In genomic region chr6:155200012-155200411, GRCh38 we compare ENCODE assay signal across 17 cellular contexts.
DNase-seq lines count a peak whose midpoint lies in the region; ATAC-seq and TF ChIP-seq lines count a peak whose summit lies in the region.
"Had no signal": no experiment of that assay in that cellular context is flagged by ENCODE, and none has a peak within 500 bp of the region (broad histone marks: within the 10 kb centered on the region; RNA-seq: fewer than 3 reads in every experiment).

No MANE protein-coding gene starts in this region.

- peaks cover 8% of the 10 kb centered on the region; the same call in 1 of the 2 replicates for H3K36me3 ChIP-seq in OCI-LY7 (ENCODE audit: insufficient read depth, low read length)
- H3K36me3 ChIP-seq: left lung had no signal

- H3K4me1 Mint-ChIP-seq in activated naive CD8-positive, alpha-beta T cell treated with anti-CD3 and anti-CD28 coated beads for 36 hours, result no peaks in the 10 kb centered on the region
- H3K4me1 Mint-ChIP-seq: endodermal cell had no signal

- H3K27me3 Mint-ChIP-seq in activated naive CD8-positive, alpha-beta T cell treated with anti-CD3 and anti-CD28 coated beads for 36 hours, result peaks cover 17% of the 10 kb centered on the region

- no peak overlapping the region for H3K4me3 ChIP-seq in OCI-LY7 (ENCODE audit: low read depth, low read length, poor library complexity, severe bottlenecking)
- H3K4me3 ChIP-seq: body of pancreas, left lung, SK-N-MC had no signal

- H3K4me1 ChIP-seq in OCI-LY7 (ENCODE audit: insufficient read depth, low read length, poor library complexity, severe bottlenecking), result no peaks in the 10 kb centered on the region
- H3K4me1 ChIP-seq: body of pancreas had no signal

- peaks cover 7% of the 10 kb centered on the region for H3K9me3 Mint-ChIP-seq in activated naive CD8-positive, alpha-beta T cell treated with anti-CD3 and anti-CD28 coated beads for 36 hours
- H3K9me3 Mint-ChIP-seq: endodermal cell had no signal

- TF ChIP-seq CTCF in OCI-LY7 (conservative IDR thresholded peaks at IDR 0.05; ENCODE audit: low read length), result no peak

- POLR2A ChIA-PET in OCI-LY7 (lab: Charles Lee), result no interaction called here

- no peak overlapping the region for H2AFZ ChIP-seq in OCI-LY7 (ENCODE audit: low read length)

- H3K4me3 Mint-ChIP-seq in activated naive CD8-positive, alpha-beta T cell treated with anti-CD3 and anti-CD28 coated beads for 36 hours, result no peak overlapping the region
- H3K4me3 Mint-ChIP-seq: endodermal cell had no signal

- H3K27ac Mint-ChIP-seq in activated naive CD8-positive, alpha-beta T cell treated with anti-CD3 and anti-CD28 coated beads for 36 hours, result no peak overlapping the region
- H3K27ac Mint-ChIP-seq: endodermal cell had no signal

- BruUV-seq in OCI-LY7 (replicated peaks; lab: Mats Ljungman, UMichigan), result no TSS peak

- ATAC-seq in GM19035 (IDR thresholded peaks at IDR 0.05; ENCODE audit: unreplicated experiment) (peak; percentile 74), HG02852 (IDR thresholded peaks at IDR 0.05; ENCODE audit: unreplicated experiment) (peak; percentile 73), SK-N-SH treated with all-trans-retinoic acid at 6 μM for 48 hours (0 out of 3 replicates have a peak, but pooled peaks have one; percentile 4)
- ATAC-seq: body of pancreas, left lung had no signal

- H3K9me2 ChIP-seq in OCI-LY7 (ENCODE audit: insufficient read depth, low read length), result no peaks in the 10 kb centered on the region

- H3K27ac ChIP-seq in OCI-LY7 (ENCODE audit: low read depth, low read length, poor library complexity, severe bottlenecking), result no peak overlapping the region
- H3K27ac ChIP-seq: body of pancreas, left lung, SK-N-MC had no signal

- H3K36me3 Mint-ChIP-seq in activated naive CD8-positive, alpha-beta T cell treated with anti-CD3 and anti-CD28 coated beads for 36 hours, result no peaks in the 10 kb centered on the region

- H3K4me2 ChIP-seq in OCI-LY7 (ENCODE audit: low read length), result no peak overlapping the region

- DNase-seq in EH (ENCODE audit: low read depth) (peak; percentile 50), NCI-H524 (lab: John Stamatoyannopoulos, UW) (no peak), HUDEP-2 (lab: John Stamatoyannopoulos, UW; ENCODE audit: unreplicated experiment in 76 of 76) (no peak), OCI-LY7 (ENCODE audit: low spot score) (no peak)
- no peak for DNase-seq in activated naive CD8-positive, alpha-beta T cell treated with anti-CD3 and anti-CD28 coated beads for 36 hours
- DNase-seq: activated CD4-positive, alpha-beta T cell treated with anti-CD3 and anti-CD28 coated beads for 1 hour; activated T-cell treated with anti-CD3 and anti-CD28 coated beads, Interleukin-2, amount 50 U/mL, for 48 hours; body of pancreas; DMS79; endodermal cell; head of caudate nucleus; left lung; NCI-H1694 had no signal

- CTCF ChIA-PET in OCI-LY7 (lab: Charles Lee; ENCODE audit: unreplicated experiment), result no interaction called here

- intact Hi-C loops in OCI-LY7 (cut with micrococcal nuclease; ENCODE audit: unreplicated experiment), result no loop called here

- peaks cover 6% of the 10 kb centered on the region; the same call in 1 of the 2 replicates for H3K9me3 ChIP-seq in OCI-LY7 (ENCODE audit: low read length)
- H3K9me3 ChIP-seq: body of pancreas, left lung had no signal

- no peaks in the 10 kb centered on the region for H4K20me1 ChIP-seq in OCI-LY7 (ENCODE audit: insufficient read depth, low read length)

- H3K79me2 ChIP-seq in OCI-LY7 (ENCODE audit: insufficient read depth, low read depth, low read length), result no peaks in the 10 kb centered on the region

TF ChIP-seq in SK-N-SH treated with all-trans-retinoic acid at 6 μM for 48 hours, 23 proteins besides CTCF, POLR2A, EP300 and RAD21:
- no peak for TF ChIP-seq ZC3H10 (CRISPR knock-in tag; IDR thresholded peaks at IDR 0.05)
- peak; percentile 67 for TF ChIP-seq ISL1 (CRISPR knock-in tag; IDR thresholded peaks at IDR 0.05)
- no peak for TF ChIP-seq PPARA (CRISPR knock-in tag; IDR thresholded peaks at IDR 0.05; ENCODE audit: borderline replicate concordance)
- TF ChIP-seq TCF4 (CRISPR knock-in tag; IDR thresholded peaks at IDR 0.05; ENCODE audit: borderline replicate concordance), result peak; percentile 64; the same call in 1 of the 2 replicates

Comparison
In these comparisons a context has a peak if more than half of its experiments do, and no peak if none do; other contexts are left out.
1. ATAC-seq: peak in every context shown above with its lines; median percentile 74 in GM19035; 73 in HG02852; 4 in SK-N-SH treated with all-trans-retinoic acid at 6 μM for 48 hours.